ENCODE assay signal across 10 cellular contexts in the genomic region with DNA sequence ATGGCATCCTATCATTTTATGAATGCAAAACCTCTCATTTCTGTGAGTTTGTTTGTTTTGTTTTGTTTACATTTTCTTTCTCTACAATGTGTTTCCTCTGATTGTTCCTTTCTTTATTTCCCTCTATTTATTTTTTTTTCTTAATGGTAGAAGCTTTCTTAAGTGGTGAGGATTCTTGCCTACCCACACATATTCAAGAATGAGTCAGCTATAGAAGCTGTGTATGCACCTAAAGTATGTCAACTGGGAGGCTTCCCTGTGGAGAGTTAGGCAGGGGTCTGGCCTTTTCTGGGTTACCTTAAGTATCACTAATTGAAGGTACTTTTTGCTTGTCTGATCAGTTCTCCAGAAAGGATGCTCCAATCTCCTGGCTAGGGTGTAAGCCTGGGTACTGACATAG.
DNase-seq lines count a peak whose midpoint lies in the region; ATAC-seq and TF ChIP-seq lines count a peak whose summit lies in the region.
"Had no signal": no experiment of that assay in that cellular context is flagged by ENCODE, and none has a peak within 500 bp of the region (broad histone marks: within the 10 kb centered on the region; RNA-seq: fewer than 3 reads in every experiment).

No MANE protein-coding gene starts in this region.

- no peak overlapping the region for H3K4me3 ChIP-seq in AG04449 (ENCODE audit: low read depth, low read length)
- no peak overlapping the region for H3K4me3 ChIP-seq in epithelial cell of esophagus (ENCODE audit: low read length)

- POLR2A ChIA-PET in AG04449 (lab: Yijun Ruan, JAX) (no interaction called here), HEK293T (lab: Yijun Ruan, JAX) (no interaction called here)

- DNase-seq in AG04449 (ENCODE audit: low read depth, low spot score) (peak; percentile 45), epithelial cell of esophagus (ENCODE audit: low read depth) (peak; percentile 40), NCI-H1092 treated with DMSO at 0.1 percent for 48 hours (lab: John Stamatoyannopoulos, UW) (no peak), cortex of kidney (lab: John Stamatoyannopoulos, UW) (no peak), HEK293T (ENCODE audit: extremely low spot score) (no peak)
- DNase-seq: occipital lobe; stimulated activated CD8-positive, alpha-beta memory T cell treated with anti-CD3 and anti-CD28 coated beads, Interleukin-4, amount 100 ng/mL, for 48 hours had no signal

- CTCF ChIA-PET in AG04449 (lab: Yijun Ruan, JAX) (no interaction called here), HEK293T (lab: Yijun Ruan, JAX) (no interaction called here)

- TF ChIP-seq CTCF in AG04449 (IDR thresholded peaks at IDR 0.05; ENCODE audit: insufficient read depth, low read length, missing control alignments): no peak
- no peak for TF ChIP-seq CTCF in epithelial cell of esophagus (IDR thresholded peaks at IDR 0.05; ENCODE audit: insufficient read depth, low read depth, low read length, missing control alignments)

- peak; percentile 55 for ATAC-seq in GM19035 (IDR thresholded peaks at IDR 0.05; ENCODE audit: unreplicated experiment)
- peak; percentile 32 for ATAC-seq in HG03575 (IDR thresholded peaks at IDR 0.05; ENCODE audit: extremely low read depth, insufficient number of reproducible peaks, low FRiP score, unreplicated experiment)
- no peak for ATAC-seq in GM18909 (IDR thresholded peaks at IDR 0.05; ENCODE audit: poor library complexity, unreplicated experiment)

TF ChIP-seq in HEK293T, 16 proteins besides CTCF, POLR2A, EP300 and RAD21:
- TF ChIP-seq LEF1 (IDR thresholded peaks at IDR 0.05; ENCODE audit: borderline replicate concordance): no peak
- TF ChIP-seq SP1 (IDR thresholded peaks at IDR 0.05): no peak
- no peak for TF ChIP-seq CTBP1 (IDR thresholded peaks at IDR 0.05; ENCODE audit: borderline replicate concordance)
- no peak for TF ChIP-seq SUZ12 (IDR thresholded peaks at IDR 0.05)
- TF ChIP-seq ELF4 (IDR thresholded peaks at IDR 0.05): no peak
- no peak for TF ChIP-seq L3MBTL2 (conservative IDR thresholded peaks at IDR 0.05)
- TF ChIP-seq FOXK2 (IDR thresholded peaks at IDR 0.05): no peak
- TF ChIP-seq BHLHE40 (IDR thresholded peaks at IDR 0.05; ENCODE audit: borderline replicate concordance): no peak
- TF ChIP-seq ZNF384 (IDR thresholded peaks at IDR 0.05): no peak
- TF ChIP-seq FOXM1 (IDR thresholded peaks at IDR 0.05; ENCODE audit: borderline replicate concordance): no peak
- no peak for TF ChIP-seq TARDBP (IDR thresholded peaks at IDR 0.05)
- TF ChIP-seq ARNT (IDR thresholded peaks at IDR 0.05): no peak
- TF ChIP-seq HDGF (IDR thresholded peaks at IDR 0.05; ENCODE audit: borderline replicate concordance): no peak
- no peak for TF ChIP-seq NFRKB (IDR thresholded peaks at IDR 0.05)
- no peak for TF ChIP-seq FOXA1 (IDR thresholded peaks at IDR 0.05)
- no peak for TF ChIP-seq PKNOX1 (IDR thresholded peaks at IDR 0.05)

Comparison
In these comparisons a context has a peak if more than half of its experiments do, and no peak if none do; other contexts are left out.
1. DNase-seq: peak in AG04449 (single experiment) and epithelial cell of esophagus (single experiment); none in NCI-H1092 treated with DMSO at 0.1 percent for 48 hours (single experiment), cortex of kidney (single experiment) and HEK293T (single experiment).